ENCODE assay signal across 8 cellular contexts in genomic region chr2:197433770-197434438, GRCh38. TPM values are rescaled to one million over a fixed set of nuclear protein-coding genes. Genes with fewer than 3 reads are reported as not detected.
DNase-seq lines count a peak whose midpoint lies in the region; ATAC-seq and TF ChIP-seq lines count a peak whose summit lies in the region.

No MANE protein-coding gene starts in this region.

- H3K27ac ChIP-seq in CD4-positive, CD25-positive, alpha-beta regulatory T cell (ENCODE audit: insufficient read depth, low read length, poor library complexity, severe bottlenecking): peak overlapping the region; percentile 98

- H3K9me3 ChIP-seq in CD4-positive, CD25-positive, alpha-beta regulatory T cell (ENCODE audit: control insufficient read depth in 2 of 2, low read length in 2 of 2): no peaks in the 10 kb centered on the region
- H3K9me3 ChIP-seq in endocrine pancreas (ENCODE audit: control insufficient read depth, low read length): no peaks in the 10 kb centered on the region
- no peaks in the 10 kb centered on the region for H3K9me3 ChIP-seq in neuron (ENCODE audit: low read length)

- TF ChIP-seq POLR2A in NB4 (IDR thresholded peaks at IDR 0.05; ENCODE audit: extremely low read depth, insufficient read length): no peak

- H3K27me3 ChIP-seq in CD4-positive, CD25-positive, alpha-beta regulatory T cell (ENCODE audit: control insufficient read depth, insufficient read depth, low read length): no peaks in the 10 kb centered on the region
- no peaks in the 10 kb centered on the region for H3K27me3 ChIP-seq in endocrine pancreas (ENCODE audit: control insufficient read depth, insufficient read depth, low read length)
- H3K27me3 ChIP-seq in neuron (ENCODE audit: insufficient read depth, low read length): no peaks in the 10 kb centered on the region

- DNase-seq in CD4-positive, CD25-positive, alpha-beta regulatory T cell: peak in 1 of 3 donors; percentile 38
- peak; percentile 25 for DNase-seq in NB4 (ENCODE audit: low read depth)
- DNase-seq in GF-D8 (lab: John Stamatoyannopoulos, UW): no peak
- no peak for DNase-seq in NCI-H748 treated with DMSO at 0.1 percent for 48 hours (lab: John Stamatoyannopoulos, UW)
- DNase-seq in T-helper 9 cell: no peak
- DNase-seq in foreskin melanocyte: no peak

- H3K4me1 Mint-ChIP-seq in CD4-positive, CD25-positive, alpha-beta regulatory T cell: peaks cover 30 to 66% (median 45%) of the 10 kb centered on the region in 4 donors

- no peak for TF ChIP-seq CTCF in NB4 (IDR thresholded peaks at IDR 0.05; ENCODE audit: low read depth, low read length)

- H3K4me3 Mint-ChIP-seq in CD4-positive, CD25-positive, alpha-beta regulatory T cell: peak overlapping the region; percentile 95 to 100 (median 98)

- H3K27ac Mint-ChIP-seq in CD4-positive, CD25-positive, alpha-beta regulatory T cell: peak overlapping the region; percentile 100

- no peak for ATAC-seq in CD4-positive, CD25-positive, alpha-beta regulatory T cell (ENCODE audit: low read depth in 2 of 2)

- peaks cover 57% of the 10 kb centered on the region for H3K4me1 ChIP-seq in CD4-positive, CD25-positive, alpha-beta regulatory T cell (ENCODE audit: control insufficient read depth, insufficient read depth, low read length, poor library complexity, severe bottlenecking)
- peaks cover 12% of the 10 kb centered on the region for H3K4me1 ChIP-seq in endocrine pancreas (ENCODE audit: control insufficient read depth, insufficient read depth, low read length)
- H3K4me1 ChIP-seq in neuron (ENCODE audit: insufficient read depth, low read length): peaks cover 22% of the 10 kb centered on the region

- H3K4me3 ChIP-seq in CD4-positive, CD25-positive, alpha-beta regulatory T cell (ENCODE audit: low read depth, low read length): peak overlapping the region; percentile 99
- H3K4me3 ChIP-seq in NB4 (ENCODE audit: low read depth, low read length): peak overlapping the region; percentile 93
- H3K4me3 ChIP-seq in endocrine pancreas (ENCODE audit: control insufficient read depth, insufficient read depth, low read length): peak overlapping the region; percentile 100
- H3K4me3 ChIP-seq in neuron (ENCODE audit: low read length): peak overlapping the region; percentile 84

- peak overlapping the region; percentile 94 for H3K9ac ChIP-seq in endocrine pancreas (ENCODE audit: control insufficient read depth, insufficient read depth, low read length)

- H3K36me3 ChIP-seq in CD4-positive, CD25-positive, alpha-beta regulatory T cell (ENCODE audit: control insufficient read depth, insufficient read depth, low read length): no peaks in the 10 kb centered on the region
- H3K36me3 ChIP-seq in endocrine pancreas (ENCODE audit: control insufficient read depth, insufficient read depth, low read length) (no peaks in the 10 kb centered on the region), neuron (ENCODE audit: insufficient read depth, low read length) (peaks cover 6% of the 10 kb centered on the region)

- H2AFZ ChIP-seq in neuron (ENCODE audit: low read depth, low read length): no peak overlapping the region

- H3K9me3 Mint-ChIP-seq in CD4-positive, CD25-positive, alpha-beta regulatory T cell: no peaks in the 10 kb centered on the region

- H3K36me3 Mint-ChIP-seq in CD4-positive, CD25-positive, alpha-beta regulatory T cell: peaks cover 9% of the 10 kb centered on the region

- H3K27me3 Mint-ChIP-seq in CD4-positive, CD25-positive, alpha-beta regulatory T cell: peaks cover 4% of the 10 kb centered on the region

RNA-seq across cellular contexts. Expression of gene SF3B1, which starts 0.9 kb away (rescaled TPM):
- 662 TPM for total RNA-seq in CD4-positive, CD25-positive, alpha-beta regulatory T cell
- polyA plus RNA-seq in CD4-positive, CD25-positive, alpha-beta regulatory T cell: 100 to 1,000 TPM; 136 to 197 (median 164) TPM

RNA-seq across cellular contexts. Expression of gene COQ10B, which starts 19.4 kb away (rescaled TPM):
- total RNA-seq in CD4-positive, CD25-positive, alpha-beta regulatory T cell: 73.9 TPM
- 10 to 100 TPM; 49.2 to 58.2 (median 53.6) TPM for polyA plus RNA-seq in CD4-positive, CD25-positive, alpha-beta regulatory T cell
